Comparison of ENCODE assay signal across 9 cellular contexts in genomic region chr1:10724052-10724494, GRCh38.
DNase-seq lines count a peak whose midpoint lies in the region; ATAC-seq and TF ChIP-seq lines count a peak whose summit lies in the region.
"Had no signal": no experiment of that assay in that cellular context is flagged by ENCODE, and none has a peak within 500 bp of the region (broad histone marks: within the 10 kb centered on the region; RNA-seq: fewer than 3 reads in every experiment).

No MANE protein-coding gene starts in this region.

- H4K20me1 ChIP-seq in neural progenitor cell (ENCODE audit: low read depth): no peaks in the 10 kb centered on the region

- TF ChIP-seq CTCF in colonic mucosa (IDR thresholded peaks at IDR 0.05) (no peak), neural progenitor cell (IDR thresholded peaks at IDR 0.05) (no peak)

- intact Hi-C loops in colonic mucosa (cut with DNase I): no loop called here

- H3K36me3 ChIP-seq in colonic mucosa (no peaks in the 10 kb centered on the region), neural progenitor cell (no peaks in the 10 kb centered on the region)

- H3K4me1 ChIP-seq in colonic mucosa: peaks cover 4% of the 10 kb centered on the region
- H3K4me1 ChIP-seq in neural progenitor cell: peaks cover 49% of the 10 kb centered on the region

- peaks cover 77% of the 10 kb centered on the region for H3K4me1 Mint-ChIP-seq in neural progenitor cell
- H3K4me1 Mint-ChIP-seq in activated T-cell treated with anti-CD3 and anti-CD28 coated beads, Interleukin-2, amount 50 U/mL, for 72 hours (ENCODE audit: low read depth): no peaks in the 10 kb centered on the region

- H3K9me3 ChIP-seq in colonic mucosa (no peaks in the 10 kb centered on the region), neural progenitor cell (ENCODE audit: low read depth) (no peaks in the 10 kb centered on the region)

- H3K4me3 ChIP-seq in colonic mucosa (no peak overlapping the region), neural progenitor cell (no peak overlapping the region)

- H3K9me3 Mint-ChIP-seq in neural progenitor cell: no peaks in the 10 kb centered on the region
- H3K9me3 Mint-ChIP-seq in activated T-cell treated with anti-CD3 and anti-CD28 coated beads, Interleukin-2, amount 50 U/mL, for 72 hours: no peaks in the 10 kb centered on the region

- DNase-seq in DMS153 (lab: John Stamatoyannopoulos, UW) (peak; percentile 71), NCI-H2171 (lab: John Stamatoyannopoulos, UW) (peak; percentile 88), colonic mucosa (peak; percentile 66), neural progenitor cell (ENCODE audit: low spot score) (no peak), AML-193 (lab: John Stamatoyannopoulos, UW) (no peak)
- no peak for DNase-seq in activated T-cell treated with anti-CD3 and anti-CD28 coated beads, Interleukin-2, amount 50 U/mL, for 72 hours
- no peak for DNase-seq in activated CD4-positive, CD25-positive, alpha-beta regulatory T cell (lab: John Stamatoyannopoulos, UW)
- DNase-seq: stimulated activated CD4-positive, alpha-beta T cell treated with anti-CD3 and anti-CD28 coated beads, Interleukin-2, amount 100 ng/mL, for 48 hours had no signal

- no peaks in the 10 kb centered on the region for H3K27me3 ChIP-seq in colonic mucosa
- no peaks in the 10 kb centered on the region for H3K27me3 ChIP-seq in neural progenitor cell

- peak overlapping the region; percentile 4 for H3K4me3 Mint-ChIP-seq in neural progenitor cell
- no peak overlapping the region for H3K4me3 Mint-ChIP-seq in activated T-cell treated with anti-CD3 and anti-CD28 coated beads, Interleukin-2, amount 50 U/mL, for 72 hours

- no peak for ATAC-seq in GM21786 (IDR thresholded peaks at IDR 0.05; ENCODE audit: unreplicated experiment)
- no peak for ATAC-seq in activated T-cell treated with anti-CD3 and anti-CD28 coated beads, Interleukin-2, amount 50 U/mL, for 72 hours (replicated peaks in 1 of 2)

- no peak overlapping the region for H3K4me2 ChIP-seq in neural progenitor cell

- H3K36me3 Mint-ChIP-seq in neural progenitor cell: peaks cover 2% of the 10 kb centered on the region
- H3K36me3 Mint-ChIP-seq in activated T-cell treated with anti-CD3 and anti-CD28 coated beads, Interleukin-2, amount 50 U/mL, for 72 hours (ENCODE audit: insufficient read depth in 2 of 2): no peaks in the 10 kb centered on the region

- H3K27ac ChIP-seq in colonic mucosa: no peak overlapping the region
- no peak overlapping the region for H3K27ac ChIP-seq in neural progenitor cell

- H3K9ac ChIP-seq in colonic mucosa (ENCODE audit: low read depth in 2 of 2, low read length in 2 of 2) (peak overlapping the region in 1 of 2 donors; percentile 51), neural progenitor cell (no peak overlapping the region)

- H3K79me2 ChIP-seq in neural progenitor cell (ENCODE audit: low read depth): no peaks in the 10 kb centered on the region

- H3F3A ChIP-seq in neural progenitor cell (ENCODE audit: low read depth): peaks cover 10% of the 10 kb centered on the region

- no peak overlapping the region for H3K27ac Mint-ChIP-seq in neural progenitor cell
- H3K27ac Mint-ChIP-seq in activated T-cell treated with anti-CD3 and anti-CD28 coated beads, Interleukin-2, amount 50 U/mL, for 72 hours: no peak overlapping the region

- H3K27me3 Mint-ChIP-seq in neural progenitor cell (ENCODE audit: insufficient read depth, low read depth): peaks cover 15% of the 10 kb centered on the region
- no peaks in the 10 kb centered on the region for H3K27me3 Mint-ChIP-seq in activated T-cell treated with anti-CD3 and anti-CD28 coated beads, Interleukin-2, amount 50 U/mL, for 72 hours (ENCODE audit: low read depth)

- no peak overlapping the region for H2AFZ ChIP-seq in neural progenitor cell (replicated peaks)

Comparison
In these comparisons a context has a peak if more than half of its experiments do, and no peak if none do; other contexts are left out.
1. DNase-seq: peak in DMS153 (single experiment), NCI-H2171 (single experiment) and colonic mucosa (single experiment); none in neural progenitor cell (single experiment), AML-193 (0 of 2), activated T-cell treated with anti-CD3 and anti-CD28 coated beads, Interleukin-2, amount 50 U/mL, for 72 hours (0 of 2) and activated CD4-positive, CD25-positive, alpha-beta regulatory T cell (0 of 4).